Comparison of ENCODE assay signal across 3 cellular contexts in the genomic region with DNA sequence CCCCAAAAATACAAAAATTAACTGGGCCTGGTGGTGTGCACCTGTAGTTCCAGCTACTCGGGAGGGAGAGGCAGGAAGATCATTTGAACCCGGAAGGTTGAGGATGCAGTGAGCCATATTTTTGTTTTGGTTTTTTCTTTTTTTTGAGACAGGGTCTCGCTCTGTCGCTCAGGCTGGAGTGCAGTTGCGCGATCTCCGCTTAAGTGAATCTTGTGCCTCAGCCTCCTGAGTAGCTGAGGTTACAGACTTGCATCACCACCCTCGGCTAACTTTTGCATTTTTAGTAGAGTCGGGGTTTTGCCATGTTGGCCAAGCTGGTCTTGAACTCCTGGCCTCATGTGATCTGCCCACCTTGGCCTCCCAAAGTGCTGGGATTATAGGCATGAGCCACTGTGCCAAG. TPM values are rescaled to one million over a fixed set of nuclear protein-coding genes. Genes with fewer than 3 reads are reported as not detected.
"Had no signal": no experiment of that assay in that cellular context is flagged by ENCODE, and none has a peak within 500 bp of the region (broad histone marks: within the 10 kb centered on the region; RNA-seq: fewer than 3 reads in every experiment).

No MANE protein-coding gene starts in this region.

RNA-seq across cellular contexts. Expression of a gene that starts 24.5 kb away (rescaled TPM):
- total RNA-seq: OCI-LY7, PC-9, SK-MEL-5 had no signal
